ENCODE assay signal across 14 cellular contexts in the genomic region with DNA sequence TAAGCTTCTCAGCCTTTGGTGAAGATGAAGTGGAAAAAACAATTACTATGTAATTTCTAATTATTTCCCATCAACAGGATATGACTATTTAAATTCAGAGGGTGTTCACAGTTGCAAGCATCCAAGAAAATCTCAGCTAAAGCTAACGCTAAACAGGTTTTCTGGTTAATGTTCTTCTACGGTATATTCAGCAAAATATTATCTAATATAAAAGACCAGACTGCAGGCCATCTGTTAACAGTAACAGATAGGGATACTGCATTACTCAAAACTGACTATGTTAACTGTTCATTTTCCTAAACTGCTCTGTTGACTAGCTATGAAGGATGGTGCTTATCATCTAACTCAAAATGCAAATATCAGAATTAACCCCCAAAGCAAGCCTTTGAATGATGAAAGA. TPM values are rescaled to one million over a fixed set of nuclear protein-coding genes. Genes with fewer than 3 reads are reported as not detected.
A peak's percentile ranks its signal among the peaks of the same experiment; 100 is the strongest.
DNase-seq lines count a peak whose midpoint lies in the region; ATAC-seq and TF ChIP-seq lines count a peak whose summit lies in the region.
"Had no signal": no experiment of that assay in that cellular context is flagged by ENCODE, and none has a peak within 500 bp of the region (broad histone marks: within the 10 kb centered on the region; RNA-seq: fewer than 3 reads in every experiment).

No MANE protein-coding gene starts in this region.

- TF ChIP-seq CTCF in CD8-positive, alpha-beta T cell (IDR thresholded peaks at IDR 0.05) = no peak
- TF ChIP-seq CTCF in WTC11 (IDR thresholded peaks at IDR 0.05) (no peak), osteoblast (IDR thresholded peaks at IDR 0.05; ENCODE audit: extremely low read depth, low read depth, low read length) (no peak)

- H3K4me3 ChIP-seq in CD8-positive, alpha-beta T cell (ENCODE audit: low read depth, low read length) = no peak overlapping the region
- H3K4me3 ChIP-seq in osteoblast (ENCODE audit: insufficient read depth, low read length) = no peak overlapping the region

- POLR2A ChIA-PET in CD8-positive, alpha-beta T cell (lab: Charles Lee) = interaction anchor here (0.5 to 1.4 kb wide), 3 partner anchors 12 to 109 kb away, joined by 3 to 6 read pairs (median 3); no protein-coding TSS in a partner anchor
- POLR2A ChIA-PET in WTC11 (lab: Charles Lee) = interaction anchor here (0.7 kb wide), 1 partner anchor 141 kb away, joined by 10 read pairs; no protein-coding TSS in a partner anchor

- intact Hi-C loops in CD8-positive, alpha-beta T cell (cut with DNase I, micrococcal nuclease) = loop anchor here (5.0 to 10.0 kb wide), 2 partner anchors 33 to 51 kb away; a partner anchor contains a TSS

- no peak overlapping the region for H2AFZ ChIP-seq in osteoblast (ENCODE audit: low read length)

- peaks cover 84% of the 10 kb centered on the region for H3K4me1 Mint-ChIP-seq in activated T-cell treated with anti-CD3 and anti-CD28 coated beads, Interleukin-2, amount 50 U/mL, for 72 hours (ENCODE audit: low read depth)
- peaks cover 71% of the 10 kb centered on the region for H3K4me1 Mint-ChIP-seq in CD8-positive, alpha-beta T cell (ENCODE audit: low read depth)
- peaks cover 24% of the 10 kb centered on the region for H3K4me1 Mint-ChIP-seq in WTC11

- H3K79me2 ChIP-seq in osteoblast (ENCODE audit: insufficient read depth, low read length) = peaks cover 89% of the 10 kb centered on the region

- no peaks in the 10 kb centered on the region for H3K27me3 ChIP-seq in CD8-positive, alpha-beta T cell (ENCODE audit: insufficient read depth, low read length)
- no peaks in the 10 kb centered on the region for H3K27me3 ChIP-seq in osteoblast (ENCODE audit: insufficient read depth, low read length)

- ATAC-seq in activated T-cell treated with anti-CD3 and anti-CD28 coated beads, Interleukin-2, amount 50 U/mL, for 72 hours (replicated peaks in 1 of 2) = no peak
- no peak for ATAC-seq in CD8-positive, alpha-beta T cell
- no peak for ATAC-seq in WTC11
- no peak for ATAC-seq in GM18858 (IDR thresholded peaks at IDR 0.05; ENCODE audit: unreplicated experiment)
- ATAC-seq: HCT116 had no signal

- no peaks in the 10 kb centered on the region for H3K36me3 ChIP-seq in CD8-positive, alpha-beta T cell (ENCODE audit: insufficient read depth, low read length)
- H3K36me3 ChIP-seq in osteoblast (ENCODE audit: insufficient read depth, low read length) = no peaks in the 10 kb centered on the region

- no peak overlapping the region for H3K4me3 Mint-ChIP-seq in activated T-cell treated with anti-CD3 and anti-CD28 coated beads, Interleukin-2, amount 50 U/mL, for 72 hours
- H3K4me3 Mint-ChIP-seq in CD8-positive, alpha-beta T cell = no peak overlapping the region
- no peak overlapping the region for H3K4me3 Mint-ChIP-seq in WTC11
- H3K4me3 Mint-ChIP-seq: B cell had no signal

- H3K27ac Mint-ChIP-seq in activated T-cell treated with anti-CD3 and anti-CD28 coated beads, Interleukin-2, amount 50 U/mL, for 72 hours = peak overlapping the region; percentile 54
- H3K27ac Mint-ChIP-seq in CD8-positive, alpha-beta T cell = peak overlapping the region; percentile 41
- peak overlapping the region; percentile 38; the same call in 1 of the 2 replicates for H3K27ac Mint-ChIP-seq in WTC11
- H3K27ac Mint-ChIP-seq: B cell had no signal

- H4K20me1 ChIP-seq in osteoblast (ENCODE audit: insufficient read depth, low read length) = peaks cover 67% of the 10 kb centered on the region

- H3K9me3 ChIP-seq in CD8-positive, alpha-beta T cell (ENCODE audit: low read length) = no peaks in the 10 kb centered on the region
- H3K9me3 ChIP-seq in osteoblast (ENCODE audit: low read depth, low read length) = no peaks in the 10 kb centered on the region

- peaks cover 68% of the 10 kb centered on the region for H3K4me1 ChIP-seq in CD8-positive, alpha-beta T cell (ENCODE audit: insufficient read depth, low read length)
- peaks cover 16% of the 10 kb centered on the region for H3K4me1 ChIP-seq in osteoblast (ENCODE audit: insufficient read depth, low read length)

- no peaks in the 10 kb centered on the region for H3K9me3 Mint-ChIP-seq in activated T-cell treated with anti-CD3 and anti-CD28 coated beads, Interleukin-2, amount 50 U/mL, for 72 hours
- no peaks in the 10 kb centered on the region for H3K9me3 Mint-ChIP-seq in CD8-positive, alpha-beta T cell
- H3K9me3 Mint-ChIP-seq in WTC11 = no peaks in the 10 kb centered on the region

- CTCF ChIA-PET in CD8-positive, alpha-beta T cell (lab: Charles Lee) = interaction anchor here (0.6 kb wide), 1 partner anchor 74 kb away, joined by 4 read pairs; no protein-coding TSS in a partner anchor
- CTCF ChIA-PET in WTC11 (lab: Charles Lee) = interaction anchor here (0.6 kb wide), 2 partner anchors 47 to 863 kb away, joined by 3 to 4 read pairs; no protein-coding TSS in a partner anchor

- H3K4me2 ChIP-seq in osteoblast (ENCODE audit: insufficient read depth, low read length) = no peak overlapping the region

- DNase-seq in activated T-cell treated with anti-CD3 and anti-CD28 coated beads, Interleukin-2, amount 50 U/mL, for 72 hours = no peak
- no peak for DNase-seq in activated T-cell treated with anti-CD3 and anti-CD28 coated beads for 4 hours
- no peak for DNase-seq in CD8-positive, alpha-beta T cell
- no peak for DNase-seq in WTC11 (ENCODE audit: low spot score)
- DNase-seq in osteoblast (ENCODE audit: insufficient read length, low spot score, missing footprints) = peak; percentile 5
- no peak for DNase-seq in NCI-H1930 (lab: John Stamatoyannopoulos, UW)
- DNase-seq: ACHN, IMR-90, Kasumi-1, NCI-H2029 treated with DMSO at 0.1 percent for 48 hours, SHP77 treated with DMSO at 0.1 percent for 48 hours had no signal

- H3K27me3 Mint-ChIP-seq in activated T-cell treated with anti-CD3 and anti-CD28 coated beads, Interleukin-2, amount 50 U/mL, for 72 hours (ENCODE audit: low read depth) = no peaks in the 10 kb centered on the region
- H3K27me3 Mint-ChIP-seq in CD8-positive, alpha-beta T cell (ENCODE audit: low read depth) = no peaks in the 10 kb centered on the region
- H3K27me3 Mint-ChIP-seq in WTC11 (ENCODE audit: low read depth) = no peaks in the 10 kb centered on the region
- H3K27me3 Mint-ChIP-seq: B cell had no signal

- peaks cover 0 to 2% of the 10 kb centered on the region in 2 donors for H3K36me3 Mint-ChIP-seq in activated T-cell treated with anti-CD3 and anti-CD28 coated beads, Interleukin-2, amount 50 U/mL, for 72 hours (ENCODE audit: insufficient read depth in 2 of 2)
- peaks cover 16% of the 10 kb centered on the region for H3K36me3 Mint-ChIP-seq in CD8-positive, alpha-beta T cell
- no peaks in the 10 kb centered on the region for H3K36me3 Mint-ChIP-seq in WTC11

- no peak overlapping the region for H3K27ac ChIP-seq in CD8-positive, alpha-beta T cell (ENCODE audit: low read depth, low read length)
- H3K27ac ChIP-seq in osteoblast (ENCODE audit: low read depth, low read length) = no peak overlapping the region

TF ChIP-seq in WTC11, 78 proteins besides CTCF, POLR2A, EP300 and RAD21 (continues in another document):
- TF ChIP-seq TEAD4 (CRISPR knock-in tag; IDR thresholded peaks at IDR 0.05) (no peak), ZNF138 (CRISPR knock-in tag; conservative IDR thresholded peaks at IDR 0.05) (no peak), OVOL2 (CRISPR knock-in tag; IDR thresholded peaks at IDR 0.05; ENCODE audit: borderline replicate concordance) (no peak), NR3C1 (CRISPR knock-in tag; conservative IDR thresholded peaks at IDR 0.05; ENCODE audit: low read depth) (no peak), ZNF396 (CRISPR knock-in tag; IDR thresholded peaks at IDR 0.05; ENCODE audit: borderline replicate concordance) (no peak), TP53 (CRISPR knock-in tag; IDR thresholded peaks at IDR 0.05) (no peak), SMAD3 (CRISPR knock-in tag; IDR thresholded peaks at IDR 0.05; ENCODE audit: borderline replicate concordance) (no peak), ATF1 (CRISPR knock-in tag; IDR thresholded peaks at IDR 0.05) (no peak), ZNF121 (CRISPR knock-in tag; IDR thresholded peaks at IDR 0.05) (no peak), RORB (CRISPR knock-in tag; IDR thresholded peaks at IDR 0.05) (no peak)
- TF ChIP-seq, protein P1, sequence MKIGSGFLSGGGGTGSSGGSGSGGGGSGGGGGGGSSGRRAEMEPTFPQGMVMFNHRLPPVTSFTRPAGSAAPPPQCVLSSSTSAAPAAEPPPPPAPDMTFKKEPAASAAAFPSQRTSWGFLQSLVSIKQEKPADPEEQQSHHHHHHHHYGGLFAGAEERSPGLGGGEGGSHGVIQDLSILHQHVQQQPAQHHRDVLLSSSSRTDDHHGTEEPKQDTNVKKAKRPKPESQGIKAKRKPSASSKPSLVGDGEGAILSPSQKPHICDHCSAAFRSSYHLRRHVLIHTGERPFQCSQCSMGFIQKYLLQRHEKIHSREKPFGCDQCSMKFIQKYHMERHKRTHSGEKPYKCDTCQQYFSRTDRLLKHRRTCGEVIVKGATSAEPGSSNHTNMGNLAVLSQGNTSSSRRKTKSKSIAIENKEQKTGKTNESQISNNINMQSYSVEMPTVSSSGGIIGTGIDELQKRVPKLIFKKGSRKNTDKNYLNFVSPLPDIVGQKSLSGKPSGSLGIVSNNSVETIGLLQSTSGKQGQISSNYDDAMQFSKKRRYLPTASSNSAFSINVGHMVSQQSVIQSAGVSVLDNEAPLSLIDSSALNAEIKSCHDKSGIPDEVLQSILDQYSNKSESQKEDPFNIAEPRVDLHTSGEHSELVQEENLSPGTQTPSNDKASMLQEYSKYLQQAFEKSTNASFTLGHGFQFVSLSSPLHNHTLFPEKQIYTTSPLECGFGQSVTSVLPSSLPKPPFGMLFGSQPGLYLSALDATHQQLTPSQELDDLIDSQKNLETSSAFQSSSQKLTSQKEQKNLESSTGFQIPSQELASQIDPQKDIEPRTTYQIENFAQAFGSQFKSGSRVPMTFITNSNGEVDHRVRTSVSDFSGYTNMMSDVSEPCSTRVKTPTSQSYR (CRISPR knock-in tag; IDR thresholded peaks at IDR 0.05) = no peak
- TF ChIP-seq, protein P2, sequence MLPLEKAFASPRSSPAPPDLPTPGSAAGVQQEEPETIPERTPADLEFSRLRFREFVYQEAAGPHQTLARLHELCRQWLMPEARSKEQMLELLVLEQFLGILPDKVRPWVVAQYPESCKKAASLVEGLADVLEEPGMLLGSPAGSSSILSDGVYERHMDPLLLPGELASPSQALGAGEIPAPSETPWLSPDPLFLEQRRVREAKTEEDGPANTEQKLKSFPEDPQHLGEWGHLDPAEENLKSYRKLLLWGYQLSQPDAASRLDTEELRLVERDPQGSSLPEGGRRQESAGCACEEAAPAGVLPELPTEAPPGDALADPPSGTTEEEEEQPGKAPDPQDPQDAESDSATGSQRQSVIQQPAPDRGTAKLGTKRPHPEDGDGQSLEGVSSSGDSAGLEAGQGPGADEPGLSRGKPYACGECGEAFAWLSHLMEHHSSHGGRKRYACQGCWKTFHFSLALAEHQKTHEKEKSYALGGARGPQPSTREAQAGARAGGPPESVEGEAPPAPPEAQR (CRISPR knock-in tag; IDR thresholded peaks at IDR 0.05) = no peak

RNA-seq across cellular contexts. Expression of a gene that starts 32.8 kb away (rescaled TPM):
- 10 to 100 TPM; 67.4 to 72.3 TPM for total RNA-seq in activated T-cell treated with anti-CD3 and anti-CD28 coated beads, Interleukin-2, amount 50 U/mL, for 72 hours
- total RNA-seq in CD8-positive, alpha-beta T cell = 10 to 100 TPM; 73.7 to 79.4 TPM
- 156 to 179 TPM (median 171 TPM) in 3 replicates for total RNA-seq in WTC11 (2021)
- total RNA-seq in osteoblast = 191 and 215 TPM in 2 replicates
